30 cellular contexts compared by ENCODE assay signal in the genomic region with DNA sequence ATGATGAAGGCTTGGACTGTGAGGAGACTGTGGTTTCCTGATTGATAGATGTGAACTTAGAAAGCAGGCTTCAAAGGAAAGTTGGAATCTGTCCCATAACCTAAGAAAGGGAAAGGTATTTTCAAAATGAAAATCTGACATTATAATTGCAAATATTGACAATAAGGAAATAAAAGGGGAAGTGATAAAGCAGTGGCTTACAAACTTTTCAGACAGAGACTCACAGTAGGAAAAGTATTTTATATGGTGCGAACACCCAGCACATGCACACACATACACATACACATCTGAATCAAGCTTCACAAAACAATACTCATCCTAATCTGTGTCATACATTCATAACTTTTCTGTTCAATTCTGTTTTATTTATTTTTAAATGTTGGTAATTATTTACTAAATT. TPM values are rescaled to one million over a fixed set of nuclear protein-coding genes. Genes with fewer than 3 reads are reported as not detected.
"Had no signal": no experiment of that assay in that cellular context is flagged by ENCODE, and none has a peak within 500 bp of the region (broad histone marks: within the 10 kb centered on the region; RNA-seq: fewer than 3 reads in every experiment).

No MANE protein-coding gene starts in this region.

- FAIRE-seq: colon, endothelial cell of umbilical vein, kidney had no signal

- DNase-seq: dermis blood vessel endothelial cell; dorsolateral prefrontal cortex; effector CD4-positive, alpha-beta T cell; effector memory CD4-positive, alpha-beta T cell; esophagus squamous epithelium; foreskin fibroblast; foreskin melanocyte; gastrocnemius medialis; heart left ventricle; hypothalamus; immature natural killer cell; islet precursor cell; kidney; kidney glomerular epithelial cell; left colon; left ventricle myocardium inferior; lower lobe of right lung; mesenchymal stem cell; mucosa of descending colon; naive B cell had no signal

- H3K27ac ChIP-seq: coronary artery, dorsolateral prefrontal cortex, esophagus squamous epithelium, gastrocnemius medialis, heart left ventricle, hepatocyte, left ventricle myocardium inferior, lower lobe of right lung had no signal

- H3K4me2 ChIP-seq: hepatocyte had no signal

- H3K4me1 ChIP-seq: esophagus squamous epithelium, gastrocnemius medialis, heart left ventricle, left ventricle myocardium inferior, lower lobe of right lung had no signal

- H2AFZ ChIP-seq: hepatocyte had no signal

- H3K36me3 ChIP-seq: esophagus squamous epithelium, gastrocnemius medialis, heart left ventricle, left ventricle myocardium inferior, lower lobe of right lung had no signal

- H3K4me3 ChIP-seq: coronary artery, dorsolateral prefrontal cortex, esophagus squamous epithelium, gastrocnemius medialis, heart left ventricle, hepatocyte, left ventricle myocardium inferior, lower lobe of right lung, mucosa of descending colon had no signal

- H3K9me3 ChIP-seq: esophagus squamous epithelium, gastrocnemius medialis, heart left ventricle, left ventricle myocardium inferior, lower lobe of right lung, mucosa of descending colon had no signal

- ATAC-seq: gastrocnemius medialis, heart left ventricle, left colon, lower lobe of right lung, mucosa of descending colon had no signal

- H3K27me3 ChIP-seq: gastrocnemius medialis, hepatocyte had no signal

RNA-seq across cellular contexts. Expression of gene PON1, which starts 4.8 kb away (rescaled TPM):
- total RNA-seq: dermis blood vessel endothelial cell, endothelial cell of umbilical vein, epithelial cell of proximal tubule, esophagus squamous epithelium, glomerular endothelial cell, kidney, left colon, left ventricle myocardium inferior, lung microvascular endothelial cell, mesothelial cell of epicardium, mucosa of descending colon, myocyte had no signal
- polyA plus RNA-seq: endothelial cell of umbilical vein, esophagus had no signal
